In genomic region chr1:202143768-202144509, GRCh38 we compare ENCODE assay signal across 9 cellular contexts. TPM values are rescaled to one million over a fixed set of nuclear protein-coding genes. Genes with fewer than 3 reads are reported as not detected.
DNase-seq lines count a peak whose midpoint lies in the region; ATAC-seq lines count a peak whose summit lies in the region.
"Had no signal": no experiment of that assay in that cellular context is flagged by ENCODE, and none has a peak within 500 bp of the region (broad histone marks: within the 10 kb centered on the region; RNA-seq: fewer than 3 reads in every experiment).

No MANE protein-coding gene starts in this region.

- peak overlapping the region; percentile 92 for H3K27ac Mint-ChIP-seq in activated CD4-positive, alpha-beta T cell treated with anti-CD3 and anti-CD28 coated beads for 36 hours

- CTCF ChIA-PET in activated CD4-positive, alpha-beta T cell treated with anti-CD3 and anti-CD28 coated beads for 36 hours (lab: Charles Lee), result interaction anchor here (0.7 to 3.9 kb wide), 7 partner anchors 8 to 170 kb away, joined by 3 to 16 read pairs (median 5); partner anchors contain the start of gene PTPN7

- peaks cover 19% of the 10 kb centered on the region for H3K36me3 Mint-ChIP-seq in activated CD4-positive, alpha-beta T cell treated with anti-CD3 and anti-CD28 coated beads for 36 hours (ENCODE audit: low read depth)

- H3K9me3 Mint-ChIP-seq in activated CD4-positive, alpha-beta T cell treated with anti-CD3 and anti-CD28 coated beads for 36 hours (ENCODE audit: low read depth), result no peaks in the 10 kb centered on the region

- intact Hi-C loops in activated CD4-positive, alpha-beta T cell treated with anti-CD3 and anti-CD28 coated beads for 36 hours (cut with DNase I, micrococcal nuclease), result loop anchor here in 1 of 2 experiments (1.0 to 10.0 kb wide), 4 partner anchors 16 to 639 kb away; partner anchors contain the start of genes CSRP1, IPO9, PTPN7 and TIMM17A

- H3K4me3 Mint-ChIP-seq in activated CD4-positive, alpha-beta T cell treated with anti-CD3 and anti-CD28 coated beads for 36 hours, result peak overlapping the region; percentile 95

- POLR2A ChIA-PET in activated CD4-positive, alpha-beta T cell treated with anti-CD3 and anti-CD28 coated beads for 36 hours (lab: Charles Lee), result interaction anchor here (1.3 kb wide), 1 partner anchor 11 kb away, joined by 6 read pairs; no protein-coding TSS in a partner anchor

- H3K27me3 Mint-ChIP-seq in activated CD4-positive, alpha-beta T cell treated with anti-CD3 and anti-CD28 coated beads for 36 hours, result no peaks in the 10 kb centered on the region

- peaks cover 31% of the 10 kb centered on the region for H3K4me1 Mint-ChIP-seq in activated CD4-positive, alpha-beta T cell treated with anti-CD3 and anti-CD28 coated beads for 36 hours

- peak; percentile 51 for DNase-seq in activated CD4-positive, alpha-beta T cell treated with anti-CD3 and anti-CD28 coated beads for 36 hours
- DNase-seq in activated CD4-positive, alpha-beta T cell treated with anti-CD3 and anti-CD28 coated beads, Interleukin-2, amount 50 U/mL, for 4 hours, result no peak
- DNase-seq in NCI-H82 treated with DMSO at 0.1 percent for 48 hours (lab: John Stamatoyannopoulos, UW; ENCODE audit: unreplicated experiment), result peak; percentile 13
- peak; percentile 59 for DNase-seq in astrocyte of the hippocampus (ENCODE audit: low read depth, low spot score)
- peak; percentile 81 for DNase-seq in iPS-NIHi7 (ENCODE audit: extremely low spot score)
- peak; percentile 25 for DNase-seq in stimulated activated CD4-positive, alpha-beta T cell treated with anti-CD3 and anti-CD28 coated beads, Interleukin-4, amount 100 ng/mL, for 24 hours
- no peak for DNase-seq in NCI-H446 treated with DMSO at 0.1 percent for 48 hours (lab: John Stamatoyannopoulos, UW)

- ATAC-seq in activated CD4-positive, alpha-beta T cell treated with anti-CD3 and anti-CD28 coated beads for 36 hours, result peak; percentile 37
- peak; percentile 61 for ATAC-seq in HG02571 (IDR thresholded peaks at IDR 0.05; ENCODE audit: unreplicated experiment)

RNA-seq across cellular contexts. Expression of gene ARL8A, which starts 0.6 kb away (rescaled TPM):
- total RNA-seq in activated CD4-positive, alpha-beta T cell treated with anti-CD3 and anti-CD28 coated beads for 36 hours, result 10 to 100 TPM; 32.3 to 51.7 TPM

RNA-seq across cellular contexts. Expression of gene PTPN7, which starts 16.5 kb away (rescaled TPM):
- 100 to 1,000 TPM; 188 to 221 TPM for total RNA-seq in activated CD4-positive, alpha-beta T cell treated with anti-CD3 and anti-CD28 coated beads for 36 hours

RNA-seq across cellular contexts. Expression of gene GPR37L1, which starts 21.2 kb away (rescaled TPM):
- total RNA-seq in activated CD4-positive, alpha-beta T cell treated with anti-CD3 and anti-CD28 coated beads for 36 hours, result not detected
- total RNA-seq: pulmonary artery endothelial cell had no signal

RNA-seq across cellular contexts. Expression of gene LGR6, which starts 49.7 kb away (rescaled TPM):
- total RNA-seq in activated CD4-positive, alpha-beta T cell treated with anti-CD3 and anti-CD28 coated beads for 36 hours, result under 1 TPM; 0.09 to 0.14 TPM
- total RNA-seq: pulmonary artery endothelial cell had no signal

Comparison
In these comparisons a context has a peak if more than half of its experiments do, and no peak if none do; other contexts are left out.
1. DNase-seq: peak in activated CD4-positive, alpha-beta T cell treated with anti-CD3 and anti-CD28 coated beads for 36 hours (single experiment), NCI-H82 treated with DMSO at 0.1 percent for 48 hours (single experiment), astrocyte of the hippocampus (single experiment), iPS-NIHi7 (single experiment) and stimulated activated CD4-positive, alpha-beta T cell treated with anti-CD3 and anti-CD28 coated beads, Interleukin-4, amount 100 ng/mL, for 24 hours (single experiment); none in activated CD4-positive, alpha-beta T cell treated with anti-CD3 and anti-CD28 coated beads, Interleukin-2, amount 50 U/mL, for 4 hours (0 of 2) and NCI-H446 treated with DMSO at 0.1 percent for 48 hours (single experiment).